23 cellular contexts compared by ENCODE assay signal in the genomic region with DNA sequence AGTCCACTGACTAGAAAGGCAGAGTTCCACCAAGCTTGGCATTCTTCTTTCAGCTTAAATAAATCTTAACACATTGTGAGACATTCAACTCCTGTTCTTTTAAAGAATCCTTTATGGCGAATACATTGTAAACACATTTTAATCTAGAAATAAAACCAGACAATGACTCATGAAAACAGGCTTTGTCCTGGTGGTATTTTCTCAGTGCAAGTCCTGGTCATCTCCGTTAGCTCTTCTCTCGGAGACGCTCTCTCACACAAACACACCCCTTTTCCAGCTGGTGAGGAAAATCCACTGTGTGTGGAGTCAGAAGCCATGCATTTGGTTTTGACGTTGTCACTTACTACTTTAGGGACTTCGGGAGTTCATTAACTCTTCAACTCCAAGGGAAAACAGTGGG.
A peak's percentile ranks its signal among the peaks of the same experiment; 100 is the strongest.
DNase-seq lines count a peak whose midpoint lies in the region; ATAC-seq and TF ChIP-seq lines count a peak whose summit lies in the region.
"Had no signal": no experiment of that assay in that cellular context is flagged by ENCODE, and none has a peak within 500 bp of the region (broad histone marks: within the 10 kb centered on the region; RNA-seq: fewer than 3 reads in every experiment).

No MANE protein-coding gene starts in this region.

- no peak overlapping the region for H3K14ac ChIP-seq in mesenchymal stem cell (ENCODE audit: low read length in 2 of 2)

- no peak overlapping the region for H2BK12ac ChIP-seq in mesenchymal stem cell (ENCODE audit: low read length in 2 of 2)

- H3K4me2 ChIP-seq in mesenchymal stem cell (ENCODE audit: low read length, poor library complexity, severe bottlenecking): no peak overlapping the region

- no peaks in the 10 kb centered on the region for H3K27me3 ChIP-seq in right atrium auricular region
- no peaks in the 10 kb centered on the region for H3K27me3 ChIP-seq in mesenchymal stem cell (ENCODE audit: control insufficient read depth in 1 of 2, insufficient read depth in 1 of 2, low read length in 2 of 2)
- no peaks in the 10 kb centered on the region for H3K27me3 ChIP-seq in colonic mucosa
- H3K27me3 ChIP-seq: MG63, suprapubic skin, uterus had no signal

- TF ChIP-seq CTCF in right atrium auricular region (IDR thresholded peaks at IDR 0.05) (no peak), colonic mucosa (IDR thresholded peaks at IDR 0.05) (no peak)

- no peak overlapping the region for H2BK5ac ChIP-seq in mesenchymal stem cell (ENCODE audit: low read depth, low read length, poor library complexity, severe bottlenecking)

- H3K9me3 ChIP-seq in right atrium auricular region (no peaks in the 10 kb centered on the region), mesenchymal stem cell (ENCODE audit: control insufficient read depth, low read length) (no peaks in the 10 kb centered on the region), colonic mucosa (no peaks in the 10 kb centered on the region)
- H3K9me3 ChIP-seq: MG63, suprapubic skin, uterus had no signal

- H3K36me3 ChIP-seq in right atrium auricular region (peaks cover 26% of the 10 kb centered on the region), mesenchymal stem cell (ENCODE audit: control insufficient read depth in 1 of 2, insufficient read depth in 2 of 2, low read depth in 1 of 2, low read length in 2 of 2) (peaks cover 4 to 27% of the 10 kb centered on the region in 2 experiments), colonic mucosa (no peaks in the 10 kb centered on the region)
- H3K36me3 ChIP-seq: uterus had no signal

- H3K27ac ChIP-seq in right atrium auricular region (peak overlapping the region; percentile 23 to 49), cingulate gyrus (ENCODE audit: low read depth, low read length) (peak overlapping the region; percentile 21), mesenchymal stem cell (ENCODE audit: low read length, poor library complexity, severe bottlenecking) (no peak overlapping the region), colonic mucosa (no peak overlapping the region)
- H3K27ac ChIP-seq: C4-2B, HL-60, suprapubic skin, uterus had no signal

- H3K79me1 ChIP-seq in mesenchymal stem cell (replicated peaks; ENCODE audit: low read length, poor library complexity, severe bottlenecking): no peaks in the 10 kb centered on the region

- H4K91ac ChIP-seq in mesenchymal stem cell (ENCODE audit: low read length): no peak overlapping the region

- no peak overlapping the region for H3K4ac ChIP-seq in mesenchymal stem cell (ENCODE audit: low read depth in 1 of 2, low read length in 2 of 2)

- peaks cover 0 to 14% of the 10 kb centered on the region in 2 donors for H3K4me1 ChIP-seq in right atrium auricular region
- peaks cover 2% of the 10 kb centered on the region for H3K4me1 ChIP-seq in mesenchymal stem cell (ENCODE audit: control insufficient read depth, insufficient read depth, low read depth, low read length)
- H3K4me1 ChIP-seq in colonic mucosa: no peaks in the 10 kb centered on the region
- H3K4me1 ChIP-seq: suprapubic skin, uterus had no signal

- no peak overlapping the region for H2BK120ac ChIP-seq in mesenchymal stem cell (ENCODE audit: low read depth, low read length)

- no peak overlapping the region for H3K4me3 ChIP-seq in right atrium auricular region
- H3K4me3 ChIP-seq in mesenchymal stem cell (ENCODE audit: insufficient read depth in 1 of 2, low read depth in 1 of 2, low read length in 2 of 2): no peak overlapping the region
- H3K4me3 ChIP-seq in colonic mucosa: no peak overlapping the region
- H3K4me3 ChIP-seq: MG63, suprapubic skin, uterus had no signal

- 91% methylated on average over 6 of the region's 6 CpGs for whole genome bisulfite sequencing in mesenchymal stem cell

- no peak overlapping the region for H2AFZ ChIP-seq in mesenchymal stem cell (ENCODE audit: low read depth, low read length)

- intact Hi-C loops in Right ventricle myocardium inferior (cut with DNase I): no loop called here
- intact Hi-C loops in colonic mucosa (cut with DNase I): no loop called here

- H3K18ac ChIP-seq in mesenchymal stem cell (ENCODE audit: low read depth in 1 of 2, low read length in 2 of 2): no peak overlapping the region

- H3K23ac ChIP-seq in mesenchymal stem cell (ENCODE audit: low read length in 2 of 2): no peak overlapping the region

- no peak overlapping the region for H4K8ac ChIP-seq in mesenchymal stem cell (ENCODE audit: low read length)

- ATAC-seq in Right ventricle myocardium inferior (no peak), GM21381 (IDR thresholded peaks at IDR 0.05; ENCODE audit: unreplicated experiment) (no peak)
- ATAC-seq: activated CD8-positive, alpha-beta memory T cell treated with anti-CD3 and anti-CD28 coated beads, Interleukin-2, amount 10 ng/mL, durations not matched to agents 7 days and 5 days; T-cell had no signal

- DNase-seq in right atrium auricular region (ENCODE audit: low spot score) (no peak), Right ventricle myocardium inferior (ENCODE audit: missing footprints) (no peak), mesenchymal stem cell (peak; percentile 46), colonic mucosa (no peak), retina (no peak)
- DNase-seq in activated effector memory CD4-positive, alpha-beta T cell treated with Interleukin-2 at 50 U/mL for 16 hours: no peak
- DNase-seq: activated CD4-positive, alpha-beta T cell treated with anti-CD3 and anti-CD28 coated beads for 48 hours; activated CD8-positive, alpha-beta memory T cell treated with anti-CD3 and anti-CD28 coated beads, Interleukin-2, amount 10 ng/mL, durations not matched to agents 7 days and 5 days; activated naive CD8-positive, alpha-beta T cell treated with anti-CD3 and anti-CD28 coated beads, Interleukin-2, amount 10 ng/mL, durations not matched to agents 7 days and 5 days; erythroblast; head of caudate nucleus; MG63; NCI-H146; NCI-H748 treated with DMSO at 0.1 percent for 48 hours; OCI-M1; SHP77 treated with DMSO at 0.1 percent for 48 hours; T-cell; uterus had no signal

- H2BK15ac ChIP-seq in mesenchymal stem cell (ENCODE audit: low read depth, poor library complexity, severe bottlenecking): no peak overlapping the region

- H2AK5ac ChIP-seq in mesenchymal stem cell (ENCODE audit: low read length, severe bottlenecking): no peak overlapping the region

- no peak overlapping the region for H3K9ac ChIP-seq in mesenchymal stem cell (ENCODE audit: low read length)
- H3K9ac ChIP-seq in colonic mucosa (ENCODE audit: low read depth in 2 of 2, low read length in 2 of 2): no peak overlapping the region

Comparison
In these comparisons a context has a peak if more than half of its experiments do, and no peak if none do; other contexts are left out.
1. H3K27ac ChIP-seq: peak in right atrium auricular region (2 of 2) and cingulate gyrus (single experiment); none in mesenchymal stem cell (single experiment) and colonic mucosa (single experiment).